Comparison of ENCODE assay signal across 1 cellular context in the genomic region with DNA sequence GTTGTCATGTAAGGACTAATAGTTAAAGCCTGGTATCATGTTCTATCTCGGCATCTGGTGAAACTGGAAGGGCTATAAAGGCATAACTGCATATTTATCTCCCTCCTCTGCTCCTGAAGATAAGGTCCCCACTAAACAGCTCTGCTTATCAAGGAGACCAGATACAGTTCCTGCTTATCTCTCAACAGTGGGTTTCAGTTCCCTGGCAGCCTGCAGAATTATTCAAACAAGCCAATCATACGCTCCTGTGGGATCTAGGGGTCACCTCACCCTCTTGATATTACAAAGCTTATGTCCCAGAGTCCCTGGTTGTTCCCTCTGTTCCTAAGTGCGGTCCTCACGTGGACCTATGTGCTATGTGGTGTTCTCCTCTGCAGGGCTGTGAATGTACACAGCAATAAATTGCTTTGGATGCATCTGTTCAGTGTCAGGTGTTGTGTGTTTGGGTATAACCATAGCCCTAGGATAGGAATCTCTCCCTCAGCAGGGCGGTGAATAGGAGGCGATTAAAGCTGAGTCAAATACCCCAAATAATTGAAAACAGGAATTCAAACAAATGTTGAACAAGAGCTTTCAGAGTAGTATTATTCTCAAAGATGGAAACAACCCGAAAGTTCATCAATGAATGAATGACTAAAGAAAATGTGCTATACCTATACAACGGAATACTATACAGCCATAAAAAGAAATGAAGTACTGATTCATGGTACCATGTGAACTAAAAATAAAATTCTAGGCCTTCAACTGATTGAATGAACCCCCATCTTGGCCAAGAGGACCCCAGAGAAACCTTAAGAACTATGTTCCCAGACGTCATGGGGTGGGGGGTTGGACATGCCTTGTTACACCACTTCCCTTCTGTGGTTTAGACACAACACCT.
TF ChIP-seq lines count a peak whose summit lies in the region.

No MANE protein-coding gene starts in this region.

TF ChIP-seq in K562, 482 proteins besides CTCF, POLR2A, EP300 and RAD21 (continued from another document and continues in another):
- TF ChIP-seq SMAD3 (CRISPR knock-in tag; conservative IDR thresholded peaks at IDR 0.05) (peak; percentile 95), DPF2 (IDR thresholded peaks at IDR 0.05) (peak; percentile 99), ZNF316 (IDR thresholded peaks at IDR 0.05) (no peak), TBL1XR1 (IDR thresholded peaks at IDR 0.05; ENCODE audit: low read length in 2 of 2) (peak; percentile 89 to 96; a peak in 3 of 4 replicates), ZNF311 (CRISPR knock-in tag; IDR thresholded peaks at IDR 0.05) (peak; percentile 79), ZNF57 (CRISPR knock-in tag; IDR thresholded peaks at IDR 0.05) (peak; percentile 8; the same call in 1 of the 2 replicates), ZNF324 (CRISPR knock-in tag; IDR thresholded peaks at IDR 0.05) (no peak), STAG1 (CRISPR knock-in tag; IDR thresholded peaks at IDR 0.05; ENCODE audit: borderline replicate concordance) (no peak), JUN (IDR thresholded peaks at IDR 0.05; ENCODE audit: borderline replicate concordance, low read depth, low read length) (peak; percentile 47; the same call in 1 of the 2 replicates), JUN (CRISPR knock-in tag; IDR thresholded peaks at IDR 0.05; ENCODE audit: borderline replicate concordance) (no peak), U2AF2 (optimal IDR thresholded peaks at IDR 0.05; ENCODE audit: low read depth, low read length) (no peak), MEIS2 (IDR thresholded peaks at IDR 0.05; ENCODE audit: partially characterized antibody) (peak; percentile 88), KLF6 (CRISPR knock-in tag; IDR thresholded peaks at IDR 0.05; ENCODE audit: borderline replicate concordance) (peak; percentile 88), MEF2D (tag; conservative IDR thresholded peaks at IDR 0.05; ENCODE audit: low read depth) (peak; percentile 91), PCBP2 (IDR thresholded peaks at IDR 0.05; ENCODE audit: low read depth, low read length, poor library complexity, severe bottlenecking) (no peak), HEY1 (CRISPR knock-in tag; IDR thresholded peaks at IDR 0.05; ENCODE audit: borderline replicate concordance) (peak; percentile 92), RBFOX2 (IDR thresholded peaks at IDR 0.05; ENCODE audit: low read depth, low read length) (no peak), ZZZ3 (IDR thresholded peaks at IDR 0.05) (no peak), PHF21A (IDR thresholded peaks at IDR 0.05; ENCODE audit: borderline replicate concordance, low read depth) (no peak)
- TF ChIP-seq, protein P1, sequence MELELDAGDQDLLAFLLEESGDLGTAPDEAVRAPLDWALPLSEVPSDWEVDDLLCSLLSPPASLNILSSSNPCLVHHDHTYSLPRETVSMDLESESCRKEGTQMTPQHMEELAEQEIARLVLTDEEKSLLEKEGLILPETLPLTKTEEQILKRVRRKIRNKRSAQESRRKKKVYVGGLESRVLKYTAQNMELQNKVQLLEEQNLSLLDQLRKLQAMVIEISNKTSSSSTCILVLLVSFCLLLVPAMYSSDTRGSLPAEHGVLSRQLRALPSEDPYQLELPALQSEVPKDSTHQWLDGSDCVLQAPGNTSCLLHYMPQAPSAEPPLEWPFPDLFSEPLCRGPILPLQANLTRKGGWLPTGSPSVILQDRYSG (tag; conservative IDR thresholded peaks at IDR 0.05; ENCODE audit: low read depth): peak; percentile 59; the same call in 1 of the 2 replicates
- TF ChIP-seq, protein P2, sequence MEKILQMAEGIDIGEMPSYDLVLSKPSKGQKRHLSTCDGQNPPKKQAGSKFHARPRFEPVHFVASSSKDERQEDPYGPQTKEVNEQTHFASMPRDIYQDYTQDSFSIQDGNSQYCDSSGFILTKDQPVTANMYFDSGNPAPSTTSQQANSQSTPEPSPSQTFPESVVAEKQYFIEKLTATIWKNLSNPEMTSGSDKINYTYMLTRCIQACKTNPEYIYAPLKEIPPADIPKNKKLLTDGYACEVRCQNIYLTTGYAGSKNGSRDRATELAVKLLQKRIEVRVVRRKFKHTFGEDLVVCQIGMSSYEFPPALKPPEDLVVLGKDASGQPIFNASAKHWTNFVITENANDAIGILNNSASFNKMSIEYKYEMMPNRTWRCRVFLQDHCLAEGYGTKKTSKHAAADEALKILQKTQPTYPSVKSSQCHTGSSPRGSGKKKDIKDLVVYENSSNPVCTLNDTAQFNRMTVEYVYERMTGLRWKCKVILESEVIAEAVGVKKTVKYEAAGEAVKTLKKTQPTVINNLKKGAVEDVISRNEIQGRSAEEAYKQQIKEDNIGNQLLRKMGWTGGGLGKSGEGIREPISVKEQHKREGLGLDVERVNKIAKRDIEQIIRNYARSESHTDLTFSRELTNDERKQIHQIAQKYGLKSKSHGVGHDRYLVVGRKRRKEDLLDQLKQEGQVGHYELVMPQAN (IDR thresholded peaks at IDR 0.05; ENCODE audit: borderline replicate concordance): no peak; the same call in 1 of the 2 replicates
- TF ChIP-seq, protein P3, sequence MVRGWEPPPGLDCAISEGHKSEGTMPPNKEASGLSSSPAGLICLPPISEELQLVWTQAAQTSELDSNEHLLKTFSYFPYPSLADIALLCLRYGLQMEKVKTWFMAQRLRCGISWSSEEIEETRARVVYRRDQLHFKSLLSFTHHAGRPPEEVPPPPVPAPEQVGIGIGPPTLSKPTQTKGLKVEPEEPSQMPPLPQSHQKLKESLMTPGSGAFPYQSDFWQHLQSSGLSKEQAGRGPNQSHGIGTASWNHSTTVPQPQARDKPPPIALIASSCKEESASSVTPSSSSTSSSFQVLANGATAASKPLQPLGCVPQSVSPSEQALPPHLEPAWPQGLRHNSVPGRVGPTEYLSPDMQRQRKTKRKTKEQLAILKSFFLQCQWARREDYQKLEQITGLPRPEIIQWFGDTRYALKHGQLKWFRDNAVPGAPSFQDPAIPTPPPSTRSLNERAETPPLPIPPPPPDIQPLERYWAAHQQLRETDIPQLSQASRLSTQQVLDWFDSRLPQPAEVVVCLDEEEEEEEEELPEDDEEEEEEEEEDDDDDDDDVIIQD (CRISPR knock-in tag; IDR thresholded peaks at IDR 0.05): 0 out of 2 replicates have a peak, but pooled peaks have one; percentile 13
- TF ChIP-seq, protein P4, sequence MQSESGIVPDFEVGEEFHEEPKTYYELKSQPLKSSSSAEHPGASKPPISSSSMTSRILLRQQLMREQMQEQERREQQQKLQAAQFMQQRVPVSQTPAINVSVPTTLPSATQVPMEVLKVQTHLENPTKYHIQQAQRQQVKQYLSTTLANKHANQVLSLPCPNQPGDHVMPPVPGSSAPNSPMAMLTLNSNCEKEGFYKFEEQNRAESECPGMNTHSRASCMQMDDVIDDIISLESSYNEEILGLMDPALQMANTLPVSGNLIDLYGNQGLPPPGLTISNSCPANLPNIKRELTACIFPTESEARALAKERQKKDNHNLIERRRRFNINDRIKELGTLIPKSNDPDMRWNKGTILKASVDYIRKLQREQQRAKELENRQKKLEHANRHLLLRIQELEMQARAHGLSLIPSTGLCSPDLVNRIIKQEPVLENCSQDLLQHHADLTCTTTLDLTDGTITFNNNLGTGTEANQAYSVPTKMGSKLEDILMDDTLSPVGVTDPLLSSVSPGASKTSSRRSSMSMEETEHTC (IDR thresholded peaks at IDR 0.05): no peak; the same call in 1 of the 2 replicates
- TF ChIP-seq, protein P5, sequence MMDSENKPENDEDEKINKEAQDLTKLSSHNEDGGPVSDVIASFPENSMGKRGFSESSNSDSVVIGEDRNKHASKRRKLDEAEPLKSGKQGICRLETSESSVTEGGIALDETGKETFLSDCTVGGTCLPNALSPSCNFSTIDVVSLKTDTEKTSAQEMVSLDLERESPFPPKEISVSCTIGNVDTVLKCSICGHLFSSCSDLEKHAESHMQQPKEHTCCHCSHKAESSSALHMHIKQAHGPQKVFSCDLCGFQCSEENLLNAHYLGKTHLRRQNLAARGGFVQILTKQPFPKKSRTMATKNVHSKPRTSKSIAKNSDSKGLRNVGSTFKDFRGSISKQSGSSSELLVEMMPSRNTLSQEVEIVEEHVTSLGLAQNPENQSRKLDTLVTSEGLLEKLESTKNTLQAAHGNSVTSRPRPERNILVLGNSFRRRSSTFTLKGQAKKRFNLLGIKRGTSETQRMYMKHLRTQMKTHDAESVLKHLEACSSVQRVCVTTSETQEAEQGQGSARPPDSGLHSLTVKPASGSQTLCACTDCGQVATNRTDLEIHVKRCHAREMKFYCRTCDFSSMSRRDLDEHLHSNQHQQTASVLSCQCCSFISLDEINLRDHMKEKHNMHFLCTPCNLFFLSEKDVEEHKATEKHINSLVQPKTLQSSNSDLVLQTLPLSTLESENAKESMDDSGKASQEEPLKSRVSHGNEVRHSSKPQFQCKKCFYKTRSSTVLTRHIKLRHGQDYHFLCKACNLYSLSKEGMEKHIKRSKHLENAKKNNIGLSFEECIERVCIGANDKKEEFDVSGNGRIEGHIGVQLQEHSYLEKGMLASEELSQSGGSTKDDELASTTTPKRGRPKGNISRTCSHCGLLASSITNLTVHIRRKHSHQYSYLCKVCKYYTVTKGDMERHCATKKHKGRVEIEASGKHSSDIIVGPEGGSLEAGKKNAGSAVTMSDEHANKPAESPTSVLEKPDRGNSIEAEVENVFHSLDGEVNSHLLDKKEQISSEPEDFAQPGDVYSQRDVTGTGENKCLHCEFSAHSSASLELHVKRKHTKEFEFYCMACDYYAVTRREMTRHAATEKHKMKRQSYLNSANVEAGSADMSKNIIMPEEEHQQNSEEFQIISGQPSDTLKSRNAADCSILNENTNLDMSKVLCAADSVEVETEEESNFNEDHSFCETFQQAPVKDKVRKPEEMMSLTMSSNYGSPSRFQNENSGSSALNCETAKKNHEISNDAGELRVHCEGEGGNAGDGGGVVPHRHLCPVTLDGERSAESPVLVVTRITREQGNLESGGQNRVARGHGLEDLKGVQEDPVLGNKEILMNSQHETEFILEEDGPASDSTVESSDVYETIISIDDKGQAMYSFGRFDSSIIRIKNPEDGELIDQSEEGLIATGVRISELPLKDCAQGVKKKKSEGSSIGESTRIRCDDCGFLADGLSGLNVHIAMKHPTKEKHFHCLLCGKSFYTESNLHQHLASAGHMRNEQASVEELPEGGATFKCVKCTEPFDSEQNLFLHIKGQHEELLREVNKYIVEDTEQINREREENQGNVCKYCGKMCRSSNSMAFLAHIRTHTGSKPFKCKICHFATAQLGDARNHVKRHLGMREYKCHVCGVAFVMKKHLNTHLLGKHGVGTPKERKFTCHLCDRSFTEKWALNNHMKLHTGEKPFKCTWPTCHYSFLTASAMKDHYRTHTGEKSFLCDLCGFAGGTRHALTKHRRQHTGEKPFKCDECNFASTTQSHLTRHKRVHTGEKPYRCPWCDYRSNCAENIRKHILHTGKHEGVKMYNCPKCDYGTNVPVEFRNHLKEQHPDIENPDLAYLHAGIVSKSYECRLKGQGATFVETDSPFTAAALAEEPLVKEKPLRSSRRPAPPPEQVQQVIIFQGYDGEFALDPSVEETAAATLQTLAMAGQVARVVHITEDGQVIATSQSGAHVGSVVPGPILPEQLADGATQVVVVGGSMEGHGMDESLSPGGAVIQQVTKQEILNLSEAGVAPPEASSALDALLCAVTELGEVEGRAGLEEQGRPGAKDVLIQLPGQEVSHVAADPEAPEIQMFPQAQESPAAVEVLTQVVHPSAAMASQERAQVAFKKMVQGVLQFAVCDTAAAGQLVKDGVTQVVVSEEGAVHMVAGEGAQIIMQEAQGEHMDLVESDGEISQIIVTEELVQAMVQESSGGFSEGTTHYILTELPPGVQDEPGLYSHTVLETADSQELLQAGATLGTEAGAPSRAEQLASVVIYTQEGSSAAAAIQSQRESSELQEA (IDR thresholded peaks at IDR 0.05; ENCODE audit: low read depth): no peak
- TF ChIP-seq, protein P6, sequence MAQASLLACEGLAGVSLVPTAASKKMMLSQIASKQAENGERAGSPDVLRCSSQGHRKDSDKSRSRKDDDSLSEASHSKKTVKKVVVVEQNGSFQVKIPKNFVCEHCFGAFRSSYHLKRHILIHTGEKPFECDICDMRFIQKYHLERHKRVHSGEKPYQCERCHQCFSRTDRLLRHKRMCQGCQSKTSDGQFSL (CRISPR knock-in tag; IDR thresholded peaks at IDR 0.05): no peak
- TF ChIP-seq, protein P6 (tag; IDR thresholded peaks at IDR 0.05): peak in 1 of 2 experiments; percentile 25; a peak in 2 of 4 replicates
- TF ChIP-seq, protein P7, sequence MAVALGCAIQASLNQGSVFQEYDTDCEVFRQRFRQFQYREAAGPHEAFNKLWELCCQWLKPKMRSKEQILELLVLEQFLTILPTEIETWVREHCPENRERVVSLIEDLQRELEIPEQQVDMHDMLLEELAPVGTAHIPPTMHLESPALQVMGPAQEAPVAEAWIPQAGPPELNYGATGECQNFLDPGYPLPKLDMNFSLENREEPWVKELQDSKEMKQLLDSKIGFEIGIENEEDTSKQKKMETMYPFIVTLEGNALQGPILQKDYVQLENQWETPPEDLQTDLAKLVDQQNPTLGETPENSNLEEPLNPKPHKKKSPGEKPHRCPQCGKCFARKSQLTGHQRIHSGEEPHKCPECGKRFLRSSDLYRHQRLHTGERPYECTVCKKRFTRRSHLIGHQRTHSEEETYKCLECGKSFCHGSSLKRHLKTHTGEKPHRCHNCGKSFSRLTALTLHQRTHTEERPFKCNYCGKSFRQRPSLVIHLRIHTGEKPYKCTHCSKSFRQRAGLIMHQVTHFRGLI (CRISPR knock-in tag; IDR thresholded peaks at IDR 0.05): peak; percentile 91
- TF ChIP-seq, protein P8, sequence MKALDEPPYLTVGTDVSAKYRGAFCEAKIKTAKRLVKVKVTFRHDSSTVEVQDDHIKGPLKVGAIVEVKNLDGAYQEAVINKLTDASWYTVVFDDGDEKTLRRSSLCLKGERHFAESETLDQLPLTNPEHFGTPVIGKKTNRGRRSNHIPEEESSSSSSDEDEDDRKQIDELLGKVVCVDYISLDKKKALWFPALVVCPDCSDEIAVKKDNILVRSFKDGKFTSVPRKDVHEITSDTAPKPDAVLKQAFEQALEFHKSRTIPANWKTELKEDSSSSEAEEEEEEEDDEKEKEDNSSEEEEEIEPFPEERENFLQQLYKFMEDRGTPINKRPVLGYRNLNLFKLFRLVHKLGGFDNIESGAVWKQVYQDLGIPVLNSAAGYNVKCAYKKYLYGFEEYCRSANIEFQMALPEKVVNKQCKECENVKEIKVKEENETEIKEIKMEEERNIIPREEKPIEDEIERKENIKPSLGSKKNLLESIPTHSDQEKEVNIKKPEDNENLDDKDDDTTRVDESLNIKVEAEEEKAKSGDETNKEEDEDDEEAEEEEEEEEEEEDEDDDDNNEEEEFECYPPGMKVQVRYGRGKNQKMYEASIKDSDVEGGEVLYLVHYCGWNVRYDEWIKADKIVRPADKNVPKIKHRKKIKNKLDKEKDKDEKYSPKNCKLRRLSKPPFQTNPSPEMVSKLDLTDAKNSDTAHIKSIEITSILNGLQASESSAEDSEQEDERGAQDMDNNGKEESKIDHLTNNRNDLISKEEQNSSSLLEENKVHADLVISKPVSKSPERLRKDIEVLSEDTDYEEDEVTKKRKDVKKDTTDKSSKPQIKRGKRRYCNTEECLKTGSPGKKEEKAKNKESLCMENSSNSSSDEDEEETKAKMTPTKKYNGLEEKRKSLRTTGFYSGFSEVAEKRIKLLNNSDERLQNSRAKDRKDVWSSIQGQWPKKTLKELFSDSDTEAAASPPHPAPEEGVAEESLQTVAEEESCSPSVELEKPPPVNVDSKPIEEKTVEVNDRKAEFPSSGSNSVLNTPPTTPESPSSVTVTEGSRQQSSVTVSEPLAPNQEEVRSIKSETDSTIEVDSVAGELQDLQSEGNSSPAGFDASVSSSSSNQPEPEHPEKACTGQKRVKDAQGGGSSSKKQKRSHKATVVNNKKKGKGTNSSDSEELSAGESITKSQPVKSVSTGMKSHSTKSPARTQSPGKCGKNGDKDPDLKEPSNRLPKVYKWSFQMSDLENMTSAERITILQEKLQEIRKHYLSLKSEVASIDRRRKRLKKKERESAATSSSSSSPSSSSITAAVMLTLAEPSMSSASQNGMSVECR (CRISPR knock-in tag; IDR thresholded peaks at IDR 0.05): no peak
